Comparison of ENCODE assay signal across 12 cellular contexts in genomic region chr15:25830844-25831443, GRCh38. TPM values are rescaled to one million over a fixed set of nuclear protein-coding genes. Genes with fewer than 3 reads are reported as not detected.
DNase-seq lines count a peak whose midpoint lies in the region; ATAC-seq and TF ChIP-seq lines count a peak whose summit lies in the region.
"Had no signal": no experiment of that assay in that cellular context is flagged by ENCODE, and none has a peak within 500 bp of the region (broad histone marks: within the 10 kb centered on the region; RNA-seq: fewer than 3 reads in every experiment).

No MANE protein-coding gene starts in this region.

- peaks cover 17% of the 10 kb centered on the region for H3K4me1 Mint-ChIP-seq in brain

- no peaks in the 10 kb centered on the region for H3K9me3 ChIP-seq in skeletal muscle tissue (ENCODE audit: control insufficient read depth in 3 of 3, low read length in 3 of 3)

- peaks cover 5% of the 10 kb centered on the region for H3K27me3 Mint-ChIP-seq in brain
- H3K27me3 Mint-ChIP-seq: activated CD4-positive, alpha-beta memory T cell treated with anti-CD3 and anti-CD28 coated beads, Interleukin-2, amount 10 ng/mL, durations not matched to agents 7 days and 5 days; dendritic cell treated with granulocyte-macrophage colony-stimulating factor and Interleukin-4, amounts not matched to agents 40 ng/mL and 50 ng/mL, for 4 days had no signal

- H3K27ac Mint-ChIP-seq in brain: peak overlapping the region in 4 of 5 experiments; percentile 36 to 86 (median 80)
- H3K27ac Mint-ChIP-seq: activated CD4-positive, alpha-beta memory T cell treated with anti-CD3 and anti-CD28 coated beads, Interleukin-2, amount 10 ng/mL, durations not matched to agents 7 days and 5 days; dendritic cell treated with granulocyte-macrophage colony-stimulating factor and Interleukin-4, amounts not matched to agents 40 ng/mL and 50 ng/mL, for 4 days had no signal

- no peaks in the 10 kb centered on the region for H3K36me3 Mint-ChIP-seq in brain

- H3K4me3 Mint-ChIP-seq in brain: peak overlapping the region in 2 of 5 experiments; percentile 30 to 63
- H3K4me3 Mint-ChIP-seq: activated CD4-positive, alpha-beta memory T cell treated with anti-CD3 and anti-CD28 coated beads, Interleukin-2, amount 10 ng/mL, durations not matched to agents 7 days and 5 days; dendritic cell treated with granulocyte-macrophage colony-stimulating factor and Interleukin-4, amounts not matched to agents 40 ng/mL and 50 ng/mL, for 4 days; naive B cell had no signal

- peak overlapping the region; percentile 53 for H3K27ac ChIP-seq in skeletal muscle tissue (ENCODE audit: low read depth, low read length)

- peak; percentile 94 for DNase-seq in GM03348 (ENCODE audit: low spot score)
- DNase-seq in kidney glomerular epithelial cell (lab: John Stamatoyannopoulos, UW): peak; percentile 98
- no peak for DNase-seq in OCI-M2 (lab: John Stamatoyannopoulos, UW; ENCODE audit: unreplicated experiment)
- DNase-seq in SIG-M5 (lab: John Stamatoyannopoulos, UW): no peak
- no peak for DNase-seq in NCI-H446 treated with DMSO at 0.1 percent for 48 hours (lab: John Stamatoyannopoulos, UW)
- DNase-seq: activated CD4-positive, alpha-beta memory T cell treated with anti-CD3 and anti-CD28 coated beads, Interleukin-2, amount 10 ng/mL, durations not matched to agents 7 days and 5 days; Kasumi-1; naive B cell had no signal

- TF ChIP-seq CTCF in brain (conservative IDR thresholded peaks at IDR 0.05): no peak

- H3K4me3 ChIP-seq in skeletal muscle tissue (ENCODE audit: low read length in 3 of 3): peak overlapping the region in 2 of 3 donors; percentile 27 to 52

- peaks cover 6 to 24% (median 14%) of the 10 kb centered on the region in 3 donors for H3K4me1 ChIP-seq in skeletal muscle tissue (ENCODE audit: control insufficient read depth in 3 of 3, insufficient read depth in 3 of 3, low read length in 3 of 3)

- peaks cover 4 to 13% (median 9%) of the 10 kb centered on the region in 5 experiments for H3K9me3 Mint-ChIP-seq in brain
- H3K9me3 Mint-ChIP-seq: dendritic cell treated with granulocyte-macrophage colony-stimulating factor and Interleukin-4, amounts not matched to agents 40 ng/mL and 50 ng/mL, for 4 days had no signal

- ATAC-seq in GM19023 (IDR thresholded peaks at IDR 0.05; ENCODE audit: unreplicated experiment): no peak

- H3K9ac ChIP-seq in skeletal muscle tissue (ENCODE audit: low read depth in 1 of 3, low read length in 3 of 3): no peak overlapping the region

- H3K36me3 ChIP-seq in skeletal muscle tissue (ENCODE audit: control insufficient read depth in 3 of 3, insufficient read depth in 3 of 3, low read length in 3 of 3): no peaks in the 10 kb centered on the region

- no peaks in the 10 kb centered on the region for H3K27me3 ChIP-seq in skeletal muscle tissue (ENCODE audit: control insufficient read depth in 3 of 3, insufficient read depth in 3 of 3, low read length in 3 of 3)

RNA-seq across cellular contexts. Expression of gene ATP10A, which starts 32.2 kb away (rescaled TPM):
- polyA plus RNA-seq in brain (ENCODE audit: insufficient read depth, low read depth, low replicate concordance): 2.7 TPM
- 7.8 TPM for total RNA-seq in skeletal muscle tissue

Comparison
In these comparisons a context has a peak if more than half of its experiments do, and no peak if none do; other contexts are left out.
1. DNase-seq: peak in GM03348 (single experiment) and kidney glomerular epithelial cell (single experiment); none in OCI-M2 (single experiment), SIG-M5 (single experiment) and NCI-H446 treated with DMSO at 0.1 percent for 48 hours (single experiment).